ENCODE assay signal across 9 cellular contexts in the genomic region with DNA sequence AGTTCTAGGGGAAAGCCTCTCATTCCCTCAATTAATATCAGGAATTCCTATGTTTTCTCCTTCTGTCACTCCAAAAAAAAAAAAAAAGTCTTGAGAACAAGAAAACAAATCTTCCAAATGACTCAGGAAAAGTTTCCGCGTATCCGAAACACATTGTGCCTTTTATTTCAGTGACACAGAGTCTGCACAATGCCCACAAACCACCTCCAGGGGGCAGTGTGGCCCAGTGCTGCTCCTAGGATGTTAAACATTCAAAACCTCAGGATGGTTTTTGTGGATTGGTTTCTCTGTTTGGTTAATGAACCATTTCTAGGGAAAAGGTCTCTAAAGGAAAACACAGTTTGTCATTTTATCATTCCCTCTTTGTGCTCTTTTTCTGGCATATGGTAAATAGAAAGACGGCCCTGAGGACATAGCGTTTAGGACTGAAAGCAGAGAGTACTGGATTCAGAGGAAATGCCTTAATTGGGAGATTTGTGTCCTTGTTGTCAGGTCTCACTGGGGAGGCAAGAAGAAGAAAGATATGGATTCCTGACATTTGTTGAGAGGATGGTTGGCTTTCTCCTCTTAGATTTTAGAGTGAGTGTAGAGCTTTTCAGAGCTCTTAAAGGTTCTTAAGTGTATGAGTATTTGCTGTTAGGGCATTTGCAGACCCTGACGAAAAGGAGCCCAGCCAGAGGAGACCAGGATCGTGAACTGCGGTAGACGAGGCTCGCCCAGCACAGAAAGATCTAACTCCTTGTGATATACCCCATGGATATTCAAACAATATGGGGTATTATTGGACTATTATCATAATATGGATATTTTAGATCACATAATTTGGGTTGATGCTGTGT.
DNase-seq lines count a peak whose midpoint lies in the region; ATAC-seq and TF ChIP-seq lines count a peak whose summit lies in the region.
"Had no signal": no experiment of that assay in that cellular context is flagged by ENCODE, and none has a peak within 500 bp of the region (broad histone marks: within the 10 kb centered on the region; RNA-seq: fewer than 3 reads in every experiment).

No MANE protein-coding gene starts in this region.

- no peaks in the 10 kb centered on the region for H3F3A ChIP-seq in SU-DHL-6 (ENCODE audit: insufficient read depth)

- H3K9me2 ChIP-seq in SU-DHL-6 (replicated peaks; ENCODE audit: insufficient read depth, low read length) = no peaks in the 10 kb centered on the region

- H3K36me3 ChIP-seq in IMR-90 (ENCODE audit: control insufficient read depth, insufficient read depth, low read length) (no peaks in the 10 kb centered on the region), SU-DHL-6 (ENCODE audit: low read length) (no peaks in the 10 kb centered on the region), prostate gland (no peaks in the 10 kb centered on the region)

- H4K20me1 ChIP-seq in IMR-90 (ENCODE audit: insufficient read depth, low read length) = no peaks in the 10 kb centered on the region
- no peaks in the 10 kb centered on the region for H4K20me1 ChIP-seq in SU-DHL-6 (ENCODE audit: low read depth, low read length)

- H3K79me1 ChIP-seq in IMR-90 (ENCODE audit: low read depth in 1 of 2, low read length in 2 of 2) = no peaks in the 10 kb centered on the region

- H3K14ac ChIP-seq in IMR-90 (replicated peaks; ENCODE audit: low read depth, low read length) = peak overlapping the region; percentile 64; the same call in 1 of the 2 replicates

- 0% methylated on average over 1 of the region's 10 CpGs; no CpG with 5 or more reads in 1 of the 2 experiments for WGBS in IMR-90 (ENCODE audit: extremely low coverage in 2 of 2, insufficient read length in 1 of 2), 2 experiments
- WGBS in prostate gland = 51% methylated on average over 10 of the region's 10 CpGs

- H3K4me3 ChIP-seq in IMR-90 (ENCODE audit: insufficient read depth, low read depth, low read length) (no peak overlapping the region), SU-DHL-6 (ENCODE audit: insufficient read depth, low read length, poor library complexity, severe bottlenecking) (no peak overlapping the region), prostate gland (no peak overlapping the region)

- no peak overlapping the region for H3K56ac ChIP-seq in IMR-90 (ENCODE audit: extremely low read depth, insufficient read depth, low read length)

- peak overlapping the region; percentile 48; the same call in 1 of the 2 replicates for H3K27ac ChIP-seq in IMR-90 (ENCODE audit: insufficient read depth, low read length)
- no peak overlapping the region for H3K27ac ChIP-seq in SU-DHL-6 (ENCODE audit: low read depth, low read length)
- peak overlapping the region; percentile 9 to 43 for H3K27ac ChIP-seq in prostate gland
- H3K27ac ChIP-seq: epithelial cell of prostate had no signal

- no peak overlapping the region for H2BK5ac ChIP-seq in IMR-90 (ENCODE audit: low read depth, low read length, poor library complexity, severe bottlenecking)

- no peaks in the 10 kb centered on the region for H3K79me2 ChIP-seq in SU-DHL-6 (ENCODE audit: insufficient read depth, low read length)

- H3K18ac ChIP-seq in IMR-90 (ENCODE audit: low read depth, low read length) = peak overlapping the region; percentile 81

- peak overlapping the region; percentile 27; the same call in 1 of the 2 replicates for H3K4me2 ChIP-seq in IMR-90 (ENCODE audit: low read depth, low read length)
- H3K4me2 ChIP-seq in SU-DHL-6 (ENCODE audit: low read depth, low read length, poor library complexity, severe bottlenecking) = no peak overlapping the region

- no peak overlapping the region for H3K23ac ChIP-seq in IMR-90 (ENCODE audit: low read depth, low read length)

- peak overlapping the region in 1 of 2 experiments; percentile 16; a peak in 1 of 4 replicates for H4K8ac ChIP-seq in IMR-90 (ENCODE audit: low read depth in 2 of 2, low read length in 2 of 2)

- intact Hi-C loops in IMR-90 (cut with micrococcal nuclease) = loop anchor here (1.0 to 5.0 kb wide), 4 partner anchors 80 to 511 kb away; partner anchors contain the start of gene CTSO
- intact Hi-C loops in left cardiac atrium (cut with DNase I) = loop anchor here (2.0 to 10.0 kb wide), 3 partner anchors 222 to 344 kb away; partner anchors contain the start of gene GUCY1A1 (in 1 of the 2)
- intact Hi-C loops in prostate gland (cut with DNase I) = loop anchor here (5.0 to 10.0 kb wide), 5 partner anchors 82 to 510 kb away; partner anchors contain the start of genes CTSO and GUCY1A1

- no peaks in the 10 kb centered on the region for H3K27me3 ChIP-seq in IMR-90 (ENCODE audit: control insufficient read depth, insufficient read depth, low read length)
- no peaks in the 10 kb centered on the region for H3K27me3 ChIP-seq in SU-DHL-6 (ENCODE audit: low read length)
- no peaks in the 10 kb centered on the region for H3K27me3 ChIP-seq in prostate gland (replicated peaks; ENCODE audit: insufficient read depth)

- H3K4ac ChIP-seq in IMR-90 (ENCODE audit: low read depth, low read length) = peak overlapping the region; percentile 34; the same call in 1 of the 2 replicates

- 0 out of 2 replicates have a peak overlapping the region, but pooled peaks have one; percentile 5 for H2BK120ac ChIP-seq in IMR-90 (ENCODE audit: low read depth, low read length)

- H2AFZ ChIP-seq in IMR-90 (replicated peaks; ENCODE audit: low read length, poor library complexity) = no peak overlapping the region
- H2AFZ ChIP-seq in SU-DHL-6 (ENCODE audit: low read depth, low read length, severe bottlenecking) = no peak overlapping the region

- no peaks in the 10 kb centered on the region for H3K9me1 ChIP-seq in IMR-90 (ENCODE audit: insufficient read depth, low read length)

- dilution Hi-C loops in IMR-90 (cut with HindIII; ENCODE audit: low sequenced_read_pairs, unreplicated experiment) = no loop called here

- peak; percentile 92 for TF ChIP-seq RAD21 in IMR-90 (IDR thresholded peaks at IDR 0.05; ENCODE audit: low read length)

- TF ChIP-seq CTCF in IMR-90 (conservative IDR thresholded peaks at IDR 0.05; ENCODE audit: low read depth, low read length) (peak; percentile 92), SU-DHL-6 (IDR thresholded peaks at IDR 0.05; ENCODE audit: insufficient read depth, low read length, poor library complexity, severe bottlenecking) (peak; percentile 70), prostate gland (IDR thresholded peaks at IDR 0.05) (peak; percentile 83 to 96 (median 92))

- DNase-seq in DMS153 (lab: John Stamatoyannopoulos, UW) (peak; percentile 26), IMR-90 (peak; percentile 76), amniotic stem cell (lab: John Stamatoyannopoulos, UW) (peak; percentile 15), left cardiac atrium (peak; percentile 80), prostate gland (ENCODE audit: low spot score) (peak; percentile 81), ureter (ENCODE audit: low spot score) (peak; percentile 83)

- H4K5ac ChIP-seq in IMR-90 (ENCODE audit: low read depth, low read length) = 0 out of 2 replicates have a peak overlapping the region, but pooled peaks have one; percentile 38

- H3K4me1 ChIP-seq in IMR-90 (ENCODE audit: control insufficient read depth, insufficient read depth, low read length) (peaks cover 2% of the 10 kb centered on the region; the same call in 1 of the 2 replicates), prostate gland (replicated peaks) (no peaks in the 10 kb centered on the region)

- no peak overlapping the region for H3K9ac ChIP-seq in IMR-90 (ENCODE audit: low read depth, low read length)
- no peak overlapping the region for H3K9ac ChIP-seq in SU-DHL-6 (ENCODE audit: low read length)

- in situ Hi-C loops in IMR-90 (cut with MboI; ENCODE audit: low sequenced_read_pairs) = loop anchor here (10.0 kb wide), 2 partner anchors 342 to 512 kb away; partner anchors contain the start of gene CTSO

- BruUV-seq in IMR-90 (replicated peaks; lab: Mats Ljungman, UMichigan) = no TSS peak

- POLR2A ChIA-PET in IMR-90 (lab: Charles Lee; ENCODE audit: unreplicated experiment) = no interaction called here

- peaks cover 2% of the 10 kb centered on the region; the same call in 1 of the 2 replicates for H3K9me3 ChIP-seq in IMR-90 (ENCODE audit: control insufficient read depth, insufficient read depth, low read length)
- H3K9me3 ChIP-seq in SU-DHL-6 (ENCODE audit: insufficient read depth, low read length) = no peaks in the 10 kb centered on the region
- H3K9me3 ChIP-seq in prostate gland = no peaks in the 10 kb centered on the region

- no peak for TF ChIP-seq POLR2A in IMR-90 (IDR thresholded peaks at IDR 0.05; ENCODE audit: low read depth, low read length)
- TF ChIP-seq POLR2A in prostate gland (IDR thresholded peaks at IDR 0.05) = no peak

- no peak overlapping the region for H2BK15ac ChIP-seq in IMR-90 (ENCODE audit: low read depth, low read length)

- no peak overlapping the region for H2AK9ac ChIP-seq in IMR-90 (replicated peaks; ENCODE audit: low read depth, low read length, poor library complexity)

- CTCF ChIA-PET in IMR-90 (lab: Yijun Ruan, JAX) = interaction anchor here (0.7 kb wide), 1 partner anchor 15 kb away, joined by 3 read pairs; no protein-coding TSS in a partner anchor

- H2AK5ac ChIP-seq in IMR-90 (ENCODE audit: low read depth, low read length) = 0 out of 2 replicates have a peak overlapping the region, but pooled peaks have one; percentile 0

- no peak overlapping the region for H4K91ac ChIP-seq in IMR-90 (ENCODE audit: insufficient read depth, low read depth, low read length)

- peak overlapping the region; percentile 54; the same call in 1 of the 2 replicates for H2BK20ac ChIP-seq in IMR-90 (ENCODE audit: low read depth, low read length)

- ATAC-seq in GM21390 (IDR thresholded peaks at IDR 0.05; ENCODE audit: unreplicated experiment) (peak; percentile 84), IMR-90 (ENCODE audit: low read depth) (peak; percentile 94), left cardiac atrium (peak; percentile 93 to 95)

TF ChIP-seq in IMR-90, 13 proteins besides CTCF, POLR2A, EP300 and RAD21:
- TF ChIP-seq CHD1 (IDR thresholded peaks at IDR 0.05; ENCODE audit: low read depth, low read length) = no peak; the same call in 1 of the 2 replicates
- peak; percentile 93 for TF ChIP-seq SMC3 (IDR thresholded peaks at IDR 0.05; ENCODE audit: low read depth, low read length)
- no peak for TF ChIP-seq MXI1 (IDR thresholded peaks at IDR 0.05; ENCODE audit: borderline replicate concordance, low read depth, low read length)
- TF ChIP-seq, protein P1, sequence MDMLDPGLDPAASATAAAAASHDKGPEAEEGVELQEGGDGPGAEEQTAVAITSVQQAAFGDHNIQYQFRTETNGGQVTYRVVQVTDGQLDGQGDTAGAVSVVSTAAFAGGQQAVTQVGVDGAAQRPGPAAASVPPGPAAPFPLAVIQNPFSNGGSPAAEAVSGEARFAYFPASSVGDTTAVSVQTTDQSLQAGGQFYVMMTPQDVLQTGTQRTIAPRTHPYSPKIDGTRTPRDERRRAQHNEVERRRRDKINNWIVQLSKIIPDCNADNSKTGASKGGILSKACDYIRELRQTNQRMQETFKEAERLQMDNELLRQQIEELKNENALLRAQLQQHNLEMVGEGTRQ (IDR thresholded peaks at IDR 0.05; ENCODE audit: low read depth, low read length) = no peak

Comparison
In these comparisons a context has a peak if more than half of its experiments do, and no peak if none do; other contexts are left out.
1. DNase-seq: peak in every context shown above with its lines; median percentile 83 in ureter; 81 in prostate gland; 80 in left cardiac atrium; 76 in IMR-90; 26 in DMS153; 15 in amniotic stem cell.